In genomic region chr17:63798572-63799113, GRCh38 we compare ENCODE assay signal across 25 cellular contexts.
"Had no signal": no experiment of that assay in that cellular context is flagged by ENCODE, and none has a peak within 500 bp of the region (broad histone marks: within the 10 kb centered on the region; RNA-seq: fewer than 3 reads in every experiment).

No MANE protein-coding gene starts in this region.

- H3K4me1 ChIP-seq: esophagus muscularis mucosa, gastrocnemius medialis, lower lobe of right lung, pancreas, suprapubic skin, transverse colon, upper lobe of right lung, uterus had no signal

- H3K4me2 ChIP-seq: smooth muscle cell had no signal

- FAIRE-seq: keratinocyte, pancreas had no signal

- H3K36me3 ChIP-seq: uterus had no signal

- H3K9me3 ChIP-seq: esophagus muscularis mucosa, gastrocnemius medialis, lower lobe of right lung, pancreas, suprapubic skin, transverse colon, upper lobe of right lung, uterus had no signal

- H3K4me3 ChIP-seq: coronary artery, esophagus muscularis mucosa, gastrocnemius medialis, lower lobe of right lung, pancreas, smooth muscle cell, suprapubic skin, transverse colon, upper lobe of right lung, uterus had no signal

- H3K27ac ChIP-seq: coronary artery, esophagus muscularis mucosa, gastrocnemius medialis, lower lobe of right lung, pancreas, suprapubic skin, transverse colon, upper lobe of right lung, uterus had no signal

- DNase-seq: dermis blood vessel endothelial cell; effector memory CD4-positive, alpha-beta T cell; gastrocnemius medialis; head of caudate nucleus; left ventricle myocardium superior; lower lobe of right lung; naive thymus-derived CD8-positive, alpha-beta T cell; nephron progenitor cell; nucleus accumbens; pancreas; stimulated activated CD4-positive, alpha-beta T cell treated with anti-CD3 and anti-CD28 coated beads, Interleukin-12 subunit alpha, Interleukin-12 subunit beta, amount 100 ng/mL, for 4 hours; stimulated activated CD4-positive, alpha-beta T cell treated with anti-CD3 and anti-CD28 coated beads, Interleukin-1b, Interleukin-23, amount 100 ng/mL, for 48 hours; stimulated activated CD4-positive, alpha-beta T cell treated with anti-CD3 and anti-CD28 coated beads, Interleukin-4, amount 100 ng/mL, for 1 hour; stimulated activated CD8-positive, alpha-beta memory T cell treated with anti-CD3 and anti-CD28 coated beads, Interleukin-4, amount 100 ng/mL, for 48 hours; stimulated activated naive CD4-positive, alpha-beta T cell; stimulated activated naive CD8-positive, alpha-beta T cell treated with anti-CD3 and anti-CD28 coated beads, Interleukin-15, amount 100 ng/mL, for 72 hours; transverse colon; upper lobe of right lung; uterus had no signal

- ATAC-seq: gastrocnemius medialis; left ventricle myocardium superior; lower lobe of right lung; naive thymus-derived CD8-positive, alpha-beta T cell; pancreas; sciatic nerve; stimulated activated naive CD8-positive, alpha-beta T cell treated with anti-CD3 and anti-CD28 coated beads, Interleukin-15, amount 100 ng/mL, for 72 hours; upper lobe of right lung had no signal

- H3K27me3 ChIP-seq: esophagus muscularis mucosa, gastrocnemius medialis, pancreas, suprapubic skin, transverse colon, upper lobe of right lung, uterus had no signal
